2 cellular contexts compared by ENCODE assay signal in genomic region chr2:216281316-216281715, GRCh38.
TF ChIP-seq lines count a peak whose summit lies in the region.

No MANE protein-coding gene starts in this region.

TF ChIP-seq in IMR-90, 13 proteins besides CTCF, POLR2A, EP300 and RAD21:
- TF ChIP-seq MXI1 (IDR thresholded peaks at IDR 0.05; ENCODE audit: borderline replicate concordance, low read depth, low read length) (no peak), MAZ (IDR thresholded peaks at IDR 0.05; ENCODE audit: borderline replicate concordance, low read depth, low read length) (no peak), RFX5 (IDR thresholded peaks at IDR 0.05; ENCODE audit: low read depth, low read length) (no peak), USF2 (IDR thresholded peaks at IDR 0.05; ENCODE audit: low read depth, low read length) (no peak), CHD1 (IDR thresholded peaks at IDR 0.05; ENCODE audit: low read depth, low read length) (no peak), RCOR1 (IDR thresholded peaks at IDR 0.05; ENCODE audit: insufficient replicate concordance, low read length) (no peak), NFE2L2 (IDR thresholded peaks at IDR 0.05; ENCODE audit: low read depth, low read length) (no peak), FOS (IDR thresholded peaks at IDR 0.05; ENCODE audit: low read depth, low read length) (no peak), CEBPB (IDR thresholded peaks at IDR 0.05; ENCODE audit: low read depth, low read length) (no peak), SMC3 (IDR thresholded peaks at IDR 0.05; ENCODE audit: low read depth, low read length) (no peak), BHLHE40 (IDR thresholded peaks at IDR 0.05; ENCODE audit: low read depth, low read length) (no peak), MAFK (IDR thresholded peaks at IDR 0.05; ENCODE audit: low read depth, low read length) (no peak)
- TF ChIP-seq, protein P1, sequence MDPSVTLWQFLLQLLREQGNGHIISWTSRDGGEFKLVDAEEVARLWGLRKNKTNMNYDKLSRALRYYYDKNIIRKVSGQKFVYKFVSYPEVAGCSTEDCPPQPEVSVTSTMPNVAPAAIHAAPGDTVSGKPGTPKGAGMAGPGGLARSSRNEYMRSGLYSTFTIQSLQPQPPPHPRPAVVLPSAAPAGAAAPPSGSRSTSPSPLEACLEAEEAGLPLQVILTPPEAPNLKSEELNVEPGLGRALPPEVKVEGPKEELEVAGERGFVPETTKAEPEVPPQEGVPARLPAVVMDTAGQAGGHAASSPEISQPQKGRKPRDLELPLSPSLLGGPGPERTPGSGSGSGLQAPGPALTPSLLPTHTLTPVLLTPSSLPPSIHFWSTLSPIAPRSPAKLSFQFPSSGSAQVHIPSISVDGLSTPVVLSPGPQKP (IDR thresholded peaks at IDR 0.05; ENCODE audit: borderline replicate concordance, low read depth, low read length), result no peak

TF ChIP-seq in K562, 482 proteins besides CTCF, POLR2A, EP300 and RAD21:
- TF ChIP-seq GABPB1 (CRISPR knock-in tag; IDR thresholded peaks at IDR 0.05) (0 out of 2 replicates have a peak, but pooled peaks have one; percentile 21), L3MBTL2 (IDR thresholded peaks at IDR 0.05) (no peak)
